ENCODE assay signal across 1 cellular context in the genomic region with DNA sequence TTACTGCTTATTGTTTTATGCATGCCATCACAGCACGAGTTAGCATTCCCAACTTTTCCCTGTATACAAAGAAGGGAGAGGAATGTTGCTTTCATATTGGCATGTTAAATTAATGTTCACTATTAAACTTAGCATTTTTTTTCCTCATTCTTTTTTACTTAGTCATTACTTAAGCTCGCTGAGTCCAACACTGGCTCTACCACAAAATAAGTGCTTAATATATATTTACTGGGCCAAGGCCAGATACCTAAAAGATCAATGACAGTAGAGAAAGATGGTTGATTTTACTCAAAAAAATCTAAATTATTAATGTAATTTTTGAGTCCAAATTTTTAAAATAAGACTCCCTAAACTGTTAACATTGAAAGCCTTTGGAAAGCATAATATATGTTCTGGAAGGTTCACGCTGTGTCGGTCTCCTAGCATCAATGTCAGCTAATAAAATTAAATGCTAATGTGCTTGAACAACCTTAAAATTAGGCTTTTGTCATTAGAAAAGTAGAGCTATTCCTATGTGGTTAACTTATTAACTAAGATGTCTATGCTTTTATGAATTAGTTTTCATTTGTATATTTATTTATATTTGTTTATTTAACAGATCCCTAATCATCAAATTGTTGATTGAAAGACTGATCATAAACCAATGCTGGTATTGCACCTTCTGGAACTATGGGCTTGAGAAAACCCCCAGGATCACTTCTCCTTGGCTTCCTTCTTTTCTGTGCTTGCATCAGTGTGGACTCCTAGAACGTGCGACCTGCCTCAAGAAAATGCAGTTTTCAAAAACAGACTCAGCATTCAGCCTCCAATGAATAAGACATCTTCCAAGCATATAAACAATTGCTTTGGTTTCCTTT.
TF ChIP-seq lines count a peak whose summit lies in the region.

No MANE protein-coding gene starts in this region.

TF ChIP-seq in HepG2, 621 proteins besides CTCF, POLR2A, EP300 and RAD21:
- TF ChIP-seq JUND (CRISPR knock-in tag; IDR thresholded peaks at IDR 0.05) (no peak), BRF2 (CRISPR knock-in tag; IDR thresholded peaks at IDR 0.05) (no peak), ZNF775 (CRISPR knock-in tag; IDR thresholded peaks at IDR 0.05; ENCODE audit: borderline replicate concordance) (no peak), MLXIP (CRISPR knock-in tag; IDR thresholded peaks at IDR 0.05; ENCODE audit: borderline replicate concordance) (no peak), ZNF589 (CRISPR knock-in tag; conservative IDR thresholded peaks at IDR 0.05) (no peak), KDM2A (CRISPR knock-in tag; IDR thresholded peaks at IDR 0.05; ENCODE audit: borderline replicate concordance, low read depth) (no peak), CBX5 (CRISPR knock-in tag; IDR thresholded peaks at IDR 0.05; ENCODE audit: borderline replicate concordance) (no peak), CENPX (CRISPR knock-in tag; IDR thresholded peaks at IDR 0.05) (no peak), FOXA3 (CRISPR knock-in tag; IDR thresholded peaks at IDR 0.05) (no peak), YEATS4 (CRISPR knock-in tag; IDR thresholded peaks at IDR 0.05; ENCODE audit: borderline replicate concordance) (no peak), ZNF275 (CRISPR knock-in tag; IDR thresholded peaks at IDR 0.05; ENCODE audit: borderline replicate concordance) (no peak), ETV6 (CRISPR knock-in tag; conservative IDR thresholded peaks at IDR 0.05) (no peak), KAT8 (CRISPR knock-in tag; IDR thresholded peaks at IDR 0.05) (no peak), SMC3 (IDR thresholded peaks at IDR 0.05; ENCODE audit: low read length) (no peak), MAF1 (CRISPR knock-in tag; IDR thresholded peaks at IDR 0.05; ENCODE audit: borderline replicate concordance) (no peak), ZNF343 (CRISPR knock-in tag; IDR thresholded peaks at IDR 0.05) (no peak), ZNF652 (CRISPR knock-in tag; IDR thresholded peaks at IDR 0.05; ENCODE audit: borderline replicate concordance, low read depth) (no peak)
- TF ChIP-seq, protein P1, sequence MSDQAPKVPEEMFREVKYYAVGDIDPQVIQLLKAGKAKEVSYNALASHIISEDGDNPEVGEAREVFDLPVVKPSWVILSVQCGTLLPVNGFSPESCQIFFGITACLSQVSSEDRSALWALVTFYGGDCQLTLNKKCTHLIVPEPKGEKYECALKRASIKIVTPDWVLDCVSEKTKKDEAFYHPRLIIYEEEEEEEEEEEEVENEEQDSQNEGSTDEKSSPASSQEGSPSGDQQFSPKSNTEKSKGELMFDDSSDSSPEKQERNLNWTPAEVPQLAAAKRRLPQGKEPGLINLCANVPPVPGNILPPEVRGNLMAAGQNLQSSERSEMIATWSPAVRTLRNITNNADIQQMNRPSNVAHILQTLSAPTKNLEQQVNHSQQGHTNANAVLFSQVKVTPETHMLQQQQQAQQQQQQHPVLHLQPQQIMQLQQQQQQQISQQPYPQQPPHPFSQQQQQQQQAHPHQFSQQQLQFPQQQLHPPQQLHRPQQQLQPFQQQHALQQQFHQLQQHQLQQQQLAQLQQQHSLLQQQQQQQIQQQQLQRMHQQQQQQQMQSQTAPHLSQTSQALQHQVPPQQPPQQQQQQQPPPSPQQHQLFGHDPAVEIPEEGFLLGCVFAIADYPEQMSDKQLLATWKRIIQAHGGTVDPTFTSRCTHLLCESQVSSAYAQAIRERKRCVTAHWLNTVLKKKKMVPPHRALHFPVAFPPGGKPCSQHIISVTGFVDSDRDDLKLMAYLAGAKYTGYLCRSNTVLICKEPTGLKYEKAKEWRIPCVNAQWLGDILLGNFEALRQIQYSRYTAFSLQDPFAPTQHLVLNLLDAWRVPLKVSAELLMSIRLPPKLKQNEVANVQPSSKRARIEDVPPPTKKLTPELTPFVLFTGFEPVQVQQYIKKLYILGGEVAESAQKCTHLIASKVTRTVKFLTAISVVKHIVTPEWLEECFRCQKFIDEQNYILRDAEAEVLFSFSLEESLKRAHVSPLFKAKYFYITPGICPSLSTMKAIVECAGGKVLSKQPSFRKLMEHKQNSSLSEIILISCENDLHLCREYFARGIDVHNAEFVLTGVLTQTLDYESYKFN (CRISPR knock-in tag; conservative IDR thresholded peaks at IDR 0.05): no peak
- TF ChIP-seq, protein P2, sequence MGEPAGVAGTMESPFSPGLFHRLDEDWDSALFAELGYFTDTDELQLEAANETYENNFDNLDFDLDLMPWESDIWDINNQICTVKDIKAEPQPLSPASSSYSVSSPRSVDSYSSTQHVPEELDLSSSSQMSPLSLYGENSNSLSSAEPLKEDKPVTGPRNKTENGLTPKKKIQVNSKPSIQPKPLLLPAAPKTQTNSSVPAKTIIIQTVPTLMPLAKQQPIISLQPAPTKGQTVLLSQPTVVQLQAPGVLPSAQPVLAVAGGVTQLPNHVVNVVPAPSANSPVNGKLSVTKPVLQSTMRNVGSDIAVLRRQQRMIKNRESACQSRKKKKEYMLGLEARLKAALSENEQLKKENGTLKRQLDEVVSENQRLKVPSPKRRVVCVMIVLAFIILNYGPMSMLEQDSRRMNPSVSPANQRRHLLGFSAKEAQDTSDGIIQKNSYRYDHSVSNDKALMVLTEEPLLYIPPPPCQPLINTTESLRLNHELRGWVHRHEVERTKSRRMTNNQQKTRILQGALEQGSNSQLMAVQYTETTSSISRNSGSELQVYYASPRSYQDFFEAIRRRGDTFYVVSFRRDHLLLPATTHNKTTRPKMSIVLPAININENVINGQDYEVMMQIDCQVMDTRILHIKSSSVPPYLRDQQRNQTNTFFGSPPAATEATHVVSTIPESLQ (CRISPR knock-in tag; conservative IDR thresholded peaks at IDR 0.05): no peak
- TF ChIP-seq, protein P3, sequence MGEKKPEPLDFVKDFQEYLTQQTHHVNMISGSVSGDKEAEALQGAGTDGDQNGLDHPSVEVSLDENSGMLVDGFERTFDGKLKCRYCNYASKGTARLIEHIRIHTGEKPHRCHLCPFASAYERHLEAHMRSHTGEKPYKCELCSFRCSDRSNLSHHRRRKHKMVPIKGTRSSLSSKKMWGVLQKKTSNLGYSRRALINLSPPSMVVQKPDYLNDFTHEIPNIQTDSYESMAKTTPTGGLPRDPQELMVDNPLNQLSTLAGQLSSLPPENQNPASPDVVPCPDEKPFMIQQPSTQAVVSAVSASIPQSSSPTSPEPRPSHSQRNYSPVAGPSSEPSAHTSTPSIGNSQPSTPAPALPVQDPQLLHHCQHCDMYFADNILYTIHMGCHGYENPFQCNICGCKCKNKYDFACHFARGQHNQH (CRISPR knock-in tag; IDR thresholded peaks at IDR 0.05): no peak
